8 cellular contexts compared by ENCODE assay signal in genomic region chr2:3377612-3378432, GRCh38. TPM values are rescaled to one million over a fixed set of nuclear protein-coding genes. Genes with fewer than 3 reads are reported as not detected.
DNase-seq lines count a peak whose midpoint lies in the region; ATAC-seq and TF ChIP-seq lines count a peak whose summit lies in the region.

TSS of gene EIPR1 (minus strand) at chr2:3377818. CDS start at chr2:3377689, 129 bp downstream.

- TF ChIP-seq CTCF in ascending aorta (IDR thresholded peaks at IDR 0.05) (no peak), vagina (IDR thresholded peaks at IDR 0.05) (peak in 1 of 3 experiments; percentile 5)

- H3K9me3 ChIP-seq in ascending aorta, result no peaks in the 10 kb centered on the region
- no peaks in the 10 kb centered on the region for H3K9me3 ChIP-seq in right cardiac atrium (ENCODE audit: control insufficient read depth, low read length)
- no peaks in the 10 kb centered on the region for H3K9me3 ChIP-seq in vagina

- H3K4me1 Mint-ChIP-seq in T-helper 2 cell treated with Interferon-gamma antibody and Interleukin-4, amounts not matched to agents 5 μg/mL and 100 μg/mL, for 36 hours (ENCODE audit: low read depth), result peaks cover 33% of the 10 kb centered on the region

- H3K4me1 ChIP-seq in ascending aorta (peaks cover 3 to 19% of the 10 kb centered on the region in 2 donors), right cardiac atrium (ENCODE audit: control insufficient read depth, insufficient read depth, low read length) (peaks cover 7% of the 10 kb centered on the region), vagina (peaks cover 42% of the 10 kb centered on the region)

- H3K4me3 ChIP-seq in ascending aorta (peak within 1 kb of the TSS; percentile 61 to 77), right cardiac atrium (ENCODE audit: low read length) (peak within 1 kb of the TSS; percentile 71), vagina (peak within 1 kb of the TSS; percentile 67 to 88)

- TF ChIP-seq POLR2A in vagina (IDR thresholded peaks at IDR 0.05), result peak in 1 of 2 donors; percentile 61

- H3K36me3 ChIP-seq in ascending aorta (peaks cover 0 to 4% of the 10 kb centered on the region in 2 donors), vagina (no peaks in the 10 kb centered on the region)

- ATAC-seq in GM18502 (IDR thresholded peaks at IDR 0.05; ENCODE audit: poor library complexity, unreplicated experiment), result peak; percentile 84
- ATAC-seq in HG02970 (IDR thresholded peaks at IDR 0.05; ENCODE audit: low FRiP score, unreplicated experiment), result peak; percentile 83
- ATAC-seq in right cardiac atrium, result peak; percentile 96 to 97

- peak within 1 kb of the TSS; percentile 98 for H3K27ac Mint-ChIP-seq in T-helper 2 cell treated with Interferon-gamma antibody and Interleukin-4, amounts not matched to agents 5 μg/mL and 100 μg/mL, for 36 hours

- no peaks in the 10 kb centered on the region for H3K27me3 Mint-ChIP-seq in T-helper 2 cell treated with Interferon-gamma antibody and Interleukin-4, amounts not matched to agents 5 μg/mL and 100 μg/mL, for 36 hours (ENCODE audit: low read depth)

- DNase-seq in NCI-H1930 (lab: John Stamatoyannopoulos, UW) (peak; percentile 95 to 97), ascending aorta (ENCODE audit: low spot score in 2 of 2) (peak; percentile 96 to 99), right cardiac atrium (peak; percentile 98 to 99 (median 99)), putamen (ENCODE audit: low spot score) (peak; percentile 98), vagina (ENCODE audit: extremely low spot score in 2 of 2) (peak in 1 of 2 donors; percentile 98)
- peak; percentile 98 for DNase-seq in T-helper 2 cell treated with Interferon-gamma antibody and Interleukin-4, amounts not matched to agents 5 μg/mL and 100 μg/mL, for 36 hours (ENCODE audit: low spot score)

- H3K27ac ChIP-seq in ascending aorta (peak within 1 kb of the TSS; percentile 86 to 95), right cardiac atrium (ENCODE audit: low read length) (peak within 1 kb of the TSS; percentile 98), vagina (peak within 1 kb of the TSS; percentile 74)

- intact Hi-C loops in ascending aorta (cut with DNase I) (loop anchor here (1.0 to 5.0 kb wide), 4 partner anchors 84 to 197 kb away; partner anchors contain the start of genes RNASEH1 and RPS7), right cardiac atrium (cut with DNase I) (no loop called here), vagina (cut with DNase I) (no loop called here)

- H3K36me3 Mint-ChIP-seq in T-helper 2 cell treated with Interferon-gamma antibody and Interleukin-4, amounts not matched to agents 5 μg/mL and 100 μg/mL, for 36 hours (ENCODE audit: low read depth), result peaks cover 16% of the 10 kb centered on the region

- H3K4me3 Mint-ChIP-seq in T-helper 2 cell treated with Interferon-gamma antibody and Interleukin-4, amounts not matched to agents 5 μg/mL and 100 μg/mL, for 36 hours, result peak within 1 kb of the TSS; percentile 99

- H3K9me3 Mint-ChIP-seq in T-helper 2 cell treated with Interferon-gamma antibody and Interleukin-4, amounts not matched to agents 5 μg/mL and 100 μg/mL, for 36 hours, result no peaks in the 10 kb centered on the region

- 2% methylated on average over 57 of the region's 57 CpGs for WGBS in right cardiac atrium

- H3K27me3 ChIP-seq in ascending aorta (no peaks in the 10 kb centered on the region), right cardiac atrium (ENCODE audit: control insufficient read depth, insufficient read depth) (no peaks in the 10 kb centered on the region), vagina (no peaks in the 10 kb centered on the region)

RNA-seq across cellular contexts. Expression of gene EIPR1, which starts in this region (rescaled TPM):
- 14.5 TPM for total RNA-seq in ascending aorta
- total RNA-seq in right cardiac atrium, result 10 to 100 TPM in 2 of 4 donors, 1 to 10 TPM in 2; 8.4 to 11.8 (median 10.2) TPM
- polyA plus RNA-seq in right cardiac atrium, result 12.2 TPM
- total RNA-seq in vagina, result 39.8 TPM
